Comparison of ENCODE assay signal across 9 cellular contexts in genomic region chr5:95809414-95809960, GRCh38. TPM values are rescaled to one million over a fixed set of nuclear protein-coding genes. Genes with fewer than 3 reads are reported as not detected.
DNase-seq lines count a peak whose midpoint lies in the region; ATAC-seq and TF ChIP-seq lines count a peak whose summit lies in the region.
"Had no signal": no experiment of that assay in that cellular context is flagged by ENCODE, and none has a peak within 500 bp of the region (broad histone marks: within the 10 kb centered on the region; RNA-seq: fewer than 3 reads in every experiment).

No MANE protein-coding gene starts in this region.

- H3K4me3 ChIP-seq in ascending aorta (peak overlapping the region in 1 of 2 donors; percentile 2), thoracic aorta (peak overlapping the region; percentile 40)

- peaks cover 32% of the 10 kb centered on the region for H3K36me3 Mint-ChIP-seq in T-helper 1 cell treated with Interleukin-12 subunit alpha and Interleukin-12 subunit beta and Interleukin-4 antibody, amounts not matched to agents 30 μg/mL and 1 μg/mL, for 36 hours (ENCODE audit: low read depth)

- H3K9me3 ChIP-seq in ascending aorta (no peaks in the 10 kb centered on the region), thoracic aorta (no peaks in the 10 kb centered on the region)

- H3K4me1 Mint-ChIP-seq in T-helper 1 cell treated with Interleukin-12 subunit alpha and Interleukin-12 subunit beta and Interleukin-4 antibody, amounts not matched to agents 30 μg/mL and 1 μg/mL, for 36 hours (ENCODE audit: low read depth) = peaks cover 57% of the 10 kb centered on the region

- TF ChIP-seq CTCF in ascending aorta (IDR thresholded peaks at IDR 0.05) (no peak), thoracic aorta (IDR thresholded peaks at IDR 0.05) (no peak)

- H3K36me3 ChIP-seq in ascending aorta = peaks cover 0 to 10% of the 10 kb centered on the region in 2 donors
- no peaks in the 10 kb centered on the region for H3K36me3 ChIP-seq in thoracic aorta

- no peaks in the 10 kb centered on the region for H3K27me3 Mint-ChIP-seq in T-helper 1 cell treated with Interleukin-12 subunit alpha and Interleukin-12 subunit beta and Interleukin-4 antibody, amounts not matched to agents 30 μg/mL and 1 μg/mL, for 36 hours (ENCODE audit: low read depth)

- ATAC-seq in left lobe of liver = peak; percentile 86
- ATAC-seq in thoracic aorta (ENCODE audit: insufficient number of reproducible peaks, low FRiP score, low read depth) = no peak
- no peak for ATAC-seq in GM21367 (IDR thresholded peaks at IDR 0.05; ENCODE audit: unreplicated experiment)
- ATAC-seq in GM19395 (IDR thresholded peaks at IDR 0.05; ENCODE audit: unreplicated experiment) = no peak

- intact Hi-C loops in ascending aorta (cut with DNase I) = loop anchor here (2.0 kb wide), 1 partner anchor 25 kb away; no protein-coding TSS in a partner anchor

- H3K27me3 ChIP-seq in ascending aorta (no peaks in the 10 kb centered on the region), thoracic aorta (replicated peaks; ENCODE audit: insufficient read depth) (no peaks in the 10 kb centered on the region)

- H3K27ac Mint-ChIP-seq in T-helper 1 cell treated with Interleukin-12 subunit alpha and Interleukin-12 subunit beta and Interleukin-4 antibody, amounts not matched to agents 30 μg/mL and 1 μg/mL, for 36 hours = peak overlapping the region; percentile 82

- peak overlapping the region; percentile 45 for H3K4me3 Mint-ChIP-seq in T-helper 1 cell treated with Interleukin-12 subunit alpha and Interleukin-12 subunit beta and Interleukin-4 antibody, amounts not matched to agents 30 μg/mL and 1 μg/mL, for 36 hours

- DNase-seq in T-helper 1 cell (no peak), ascending aorta (ENCODE audit: low spot score in 2 of 2) (no peak), left lobe of liver (ENCODE audit: low spot score) (no peak), thoracic aorta (ENCODE audit: low spot score) (no peak)
- DNase-seq in stimulated activated CD4-positive, alpha-beta T cell treated with anti-CD3 and anti-CD28 coated beads, Interleukin-2, amount 100 ng/mL, for 24 hours = no peak
- DNase-seq: NCI-H510A treated with DMSO at 0.1 percent for 48 hours had no signal

- peaks cover 3% of the 10 kb centered on the region for H3K9me3 Mint-ChIP-seq in T-helper 1 cell treated with Interleukin-12 subunit alpha and Interleukin-12 subunit beta and Interleukin-4 antibody, amounts not matched to agents 30 μg/mL and 1 μg/mL, for 36 hours

- H3K27ac ChIP-seq in ascending aorta (peak overlapping the region; percentile 72 to 76), thoracic aorta (peak overlapping the region; percentile 53 to 75)

- peaks cover 3 to 32% of the 10 kb centered on the region in 2 donors for H3K4me1 ChIP-seq in ascending aorta
- peaks cover 23 to 48% of the 10 kb centered on the region in 2 donors for H3K4me1 ChIP-seq in thoracic aorta (ENCODE audit: control insufficient read depth in 1 of 2, low read depth in 2 of 2)

RNA-seq across cellular contexts. Expression of gene GLRX, which starts 13.0 kb away (rescaled TPM):
- total RNA-seq in ascending aorta = 18.5 TPM
- total RNA-seq in left lobe of liver = 41.3 TPM
- 100 to 1,000 TPM in 1 of 2 donors, 10 to 100 TPM in 1; 29.2 to 148 TPM for total RNA-seq in thoracic aorta
